Comparison of ENCODE assay signal across 8 cellular contexts in the genomic region with DNA sequence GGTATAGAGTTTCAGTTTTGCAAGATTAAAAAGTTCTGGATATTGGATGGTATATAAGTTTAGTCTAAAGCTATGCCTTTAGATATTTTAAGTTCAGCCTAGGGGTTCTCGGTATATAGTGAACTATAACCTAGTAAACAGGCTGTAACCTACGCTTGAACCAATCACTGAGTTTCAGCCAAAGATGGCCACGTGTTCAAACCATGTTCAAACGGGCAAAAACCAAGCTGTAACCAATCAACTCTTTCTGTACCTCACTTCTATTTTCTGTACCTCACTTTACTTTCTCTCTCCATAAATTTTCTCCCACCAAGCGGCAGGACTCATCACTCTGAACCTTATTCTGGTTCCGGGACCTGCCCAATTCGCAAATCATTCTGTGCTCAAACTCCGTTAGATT. TPM values are rescaled to one million over a fixed set of nuclear protein-coding genes. Genes with fewer than 3 reads are reported as not detected.
DNase-seq lines count a peak whose midpoint lies in the region; ATAC-seq and TF ChIP-seq lines count a peak whose summit lies in the region.

No MANE protein-coding gene starts in this region.

- peak overlapping the region; percentile 70 to 91 (median 79) for H3K4me2 ChIP-seq in BLaER1 treated with 17β-estradiol and CSF1 and Interleukin-3, amounts not matched to agents 10 nM and 100 nM
- H3K4me2 ChIP-seq in Karpas-422 (ENCODE audit: low read depth, low read length, poor library complexity, severe bottlenecking) (peak overlapping the region; percentile 80), mammary epithelial cell (ENCODE audit: insufficient read depth, low read depth, low read length) (peak overlapping the region; percentile 86)

- H3K36me3 ChIP-seq in BLaER1 treated with 17β-estradiol and CSF1 and Interleukin-3, amounts not matched to agents 10 nM and 100 nM = peaks cover 23 to 49% (median 39%) of the 10 kb centered on the region in 11 experiments
- peaks cover 23% of the 10 kb centered on the region for H3K36me3 ChIP-seq in Karpas-422 (ENCODE audit: insufficient read depth, low read length)
- no peaks in the 10 kb centered on the region for H3K36me3 ChIP-seq in mammary epithelial cell (ENCODE audit: insufficient read depth, low read length)

- ATAC-seq in natural killer cell (no peak), GM21786 (IDR thresholded peaks at IDR 0.05; ENCODE audit: unreplicated experiment) (no peak), HG03442 (IDR thresholded peaks at IDR 0.05; ENCODE audit: unreplicated experiment) (no peak)

- no peaks in the 10 kb centered on the region for H4K20me1 ChIP-seq in BLaER1 treated with 17β-estradiol and CSF1 and Interleukin-3, amounts not matched to agents 10 nM and 100 nM
- H4K20me1 ChIP-seq in Karpas-422 (ENCODE audit: insufficient read depth, low read depth, low read length) (no peaks in the 10 kb centered on the region), mammary epithelial cell (ENCODE audit: insufficient read depth, low read length) (no peaks in the 10 kb centered on the region)

- H3K27ac Mint-ChIP-seq in natural killer cell = peak overlapping the region; percentile 98 to 99

- no TSS peak for BruUV-seq in mammary epithelial cell (replicated peaks; lab: Mats Ljungman, UMichigan)

- H3K27me3 Mint-ChIP-seq in natural killer cell (ENCODE audit: low read depth in 2 of 2) = no peaks in the 10 kb centered on the region

- H3K27me3 ChIP-seq in BLaER1 treated with 17β-estradiol and CSF1 and Interleukin-3, amounts not matched to agents 10 nM and 100 nM = no peaks in the 10 kb centered on the region
- no peaks in the 10 kb centered on the region for H3K27me3 ChIP-seq in Karpas-422 (ENCODE audit: low read length)
- H3K27me3 ChIP-seq in mammary epithelial cell (ENCODE audit: insufficient read depth, low read length) = no peaks in the 10 kb centered on the region

- H3K9me2 ChIP-seq in Karpas-422 (replicated peaks; ENCODE audit: insufficient read depth, low read length) = no peaks in the 10 kb centered on the region

- TF ChIP-seq CTCF in mammary epithelial cell (conservative IDR thresholded peaks at IDR 0.05 in 1 of 2, IDR thresholded peaks at IDR 0.05 in 1 of 2; ENCODE audit: extremely low read depth in 1 of 2, insufficient read depth in 1 of 2, low read depth in 1 of 2, low read length in 2 of 2) = no peak
- no peak for TF ChIP-seq CTCF in natural killer cell (IDR thresholded peaks at IDR 0.05)

- intact Hi-C loops in mammary epithelial cell (cut with micrococcal nuclease) = loop anchor here (5.0 kb wide), 1 partner anchor 69 kb away; no protein-coding TSS in a partner anchor
- intact Hi-C loops in natural killer cell (cut with micrococcal nuclease) = loop anchor here (2.0 kb wide), 4 partner anchors 20 to 134 kb away; partner anchors contain the start of genes HELB, IRAK3 and LLPH

- H3K27ac ChIP-seq in BLaER1 treated with 17β-estradiol and CSF1 and Interleukin-3, amounts not matched to agents 10 nM and 100 nM = peak overlapping the region; percentile 96 to 100 (median 99)
- H3K27ac ChIP-seq in Karpas-422 (ENCODE audit: low read length) (peak overlapping the region; percentile 95), mammary epithelial cell (ENCODE audit: insufficient read depth, low read depth, low read length) (no peak overlapping the region)

- peaks cover 0 to 2% of the 10 kb centered on the region in 2 donors for H3K9me3 Mint-ChIP-seq in natural killer cell

- dilution Hi-C loops in mammary epithelial cell (cut with HindIII; ENCODE audit: low sequenced_read_pairs) = no loop called here

- H3K9me3 ChIP-seq in BLaER1 treated with 17β-estradiol and CSF1 and Interleukin-3, amounts not matched to agents 10 nM and 100 nM (replicated peaks in 1 of 11) = peaks cover 41 to 75% (median 52%) of the 10 kb centered on the region in 11 experiments
- H3K9me3 ChIP-seq in Karpas-422 (ENCODE audit: low read length) (0 out of 2 replicates have a peak, but pooled peaks cover 3% of the 10 kb centered on the region), mammary epithelial cell (replicated peaks; ENCODE audit: insufficient read depth, low read length) (peaks cover 3% of the 10 kb centered on the region)

- H3K4me3 ChIP-seq in BLaER1 treated with 17β-estradiol and CSF1 and Interleukin-3, amounts not matched to agents 10 nM and 100 nM = peak overlapping the region; percentile 57 to 78 (median 64)
- H3K4me3 ChIP-seq in Karpas-422 (ENCODE audit: low read length) (peak overlapping the region; percentile 79), mammary epithelial cell (replicated peaks in 1 of 3; ENCODE audit: insufficient read depth in 1 of 3, low read depth in 2 of 3, low read length in 3 of 3) (peak overlapping the region; percentile 85 to 97 (median 93))

- WGBS in mammary epithelial cell (ENCODE audit: low coverage, missing lambda C conversion rate) = 88% methylated on average over 8 of the region's 8 CpGs

- peak overlapping the region; percentile 92 to 99 (median 96) for H3K9ac ChIP-seq in BLaER1 treated with 17β-estradiol and CSF1 and Interleukin-3, amounts not matched to agents 10 nM and 100 nM
- peak overlapping the region; percentile 89 for H3K9ac ChIP-seq in Karpas-422 (ENCODE audit: low read length)
- H3K9ac ChIP-seq in mammary epithelial cell (ENCODE audit: insufficient read depth, low read length) = no peak overlapping the region

- peaks cover 54% of the 10 kb centered on the region for H3K79me2 ChIP-seq in Karpas-422 (ENCODE audit: low read length)
- peaks cover 56% of the 10 kb centered on the region for H3K79me2 ChIP-seq in mammary epithelial cell (ENCODE audit: insufficient read depth, low read length)

- in situ Hi-C loops in mammary epithelial cell (cut with MboI; ENCODE audit: low sequenced_read_pairs in 2 of 2) = no loop called here

- peaks cover 6% of the 10 kb centered on the region for H3K36me3 Mint-ChIP-seq in natural killer cell

- CTCF ChIA-PET in mammary epithelial cell (lab: Charles Lee; ENCODE audit: low non-redundant PET) = interaction anchor here (0.6 kb wide), 1 partner anchor 683 kb away, joined by 4 read pairs; no protein-coding TSS in a partner anchor

- H2AFZ ChIP-seq in Karpas-422 (ENCODE audit: low read length) = 0 out of 2 replicates have a peak overlapping the region, but pooled peaks have one; percentile 8
- no peak overlapping the region for H2AFZ ChIP-seq in mammary epithelial cell (ENCODE audit: low read depth, low read length)

- peaks cover 19 to 57% (median 23%) of the 10 kb centered on the region in 10 experiments for H3K4me1 ChIP-seq in BLaER1 treated with 17β-estradiol and CSF1 and Interleukin-3, amounts not matched to agents 10 nM and 100 nM
- peaks cover 15% of the 10 kb centered on the region for H3K4me1 ChIP-seq in Karpas-422 (ENCODE audit: low read length)
- H3K4me1 ChIP-seq in mammary epithelial cell (ENCODE audit: insufficient read depth, low read length) = peaks cover 3% of the 10 kb centered on the region

- DNase-seq in Karpas-422 = peak; percentile 76
- no peak for DNase-seq in mammary epithelial cell
- no peak for DNase-seq in natural killer cell
- DNase-seq in ureter (ENCODE audit: low spot score) = no peak
- no peak for DNase-seq in NCI-H2196 (lab: John Stamatoyannopoulos, UW; ENCODE audit: unreplicated experiment)

- peaks cover 55 to 64% of the 10 kb centered on the region in 2 donors for H3K4me1 Mint-ChIP-seq in natural killer cell

- H3K4me3 Mint-ChIP-seq in natural killer cell = peak overlapping the region; percentile 98

RNA-seq across cellular contexts. Expression of gene TMBIM4, which starts 1.4 kb away (rescaled TPM):
- 36.1 and 151 TPM in 2 replicates for total RNA-seq in Karpas-422 (2014; rRNA removed; shearing (Covaris generic); ENCODE audit: low replicate concordance)
- total RNA-seq in mammary epithelial cell (10 to 100 TPM; 57.7 to 76.2 TPM), natural killer cell (10 to 100 TPM; 46.6 to 72.0 (median 63.2) TPM), ureter (124 TPM)
- polyA plus RNA-seq in mammary epithelial cell = 67.6 TPM
- polyA minus RNA-seq in mammary epithelial cell = 12.6 TPM

RNA-seq across cellular contexts. Expression of gene IRAK3, which starts 20.6 kb away (rescaled TPM):
- total RNA-seq in Karpas-422 (2014; rRNA removed; shearing (Covaris generic); ENCODE audit: low replicate concordance) = not detected in 2 replicates
- total RNA-seq in mammary epithelial cell (under 1 TPM; 0.42 to 0.50 TPM), natural killer cell (1 to 10 TPM; 3.7 to 9.9 (median 9.2) TPM), ureter (23.1 TPM)
- polyA plus RNA-seq in mammary epithelial cell = 0.10 TPM
- not detected for polyA minus RNA-seq in mammary epithelial cell

RNA-seq across cellular contexts. Expression of gene LLPH, which starts 37.9 kb away (rescaled TPM):
- 5.6 and 15.3 TPM in 2 replicates for total RNA-seq in Karpas-422 (2014; rRNA removed; shearing (Covaris generic); ENCODE audit: low replicate concordance)
- total RNA-seq in mammary epithelial cell (10 to 100 TPM in 1 of 2 donors, 1 to 10 TPM in 1; 3.0 to 35.0 TPM), natural killer cell (10 to 100 TPM; 24.9 to 27.3 (median 25.5) TPM), ureter (27.6 TPM)
- 10.6 TPM for polyA plus RNA-seq in mammary epithelial cell
- polyA minus RNA-seq in mammary epithelial cell = not detected
